In the genomic region with DNA sequence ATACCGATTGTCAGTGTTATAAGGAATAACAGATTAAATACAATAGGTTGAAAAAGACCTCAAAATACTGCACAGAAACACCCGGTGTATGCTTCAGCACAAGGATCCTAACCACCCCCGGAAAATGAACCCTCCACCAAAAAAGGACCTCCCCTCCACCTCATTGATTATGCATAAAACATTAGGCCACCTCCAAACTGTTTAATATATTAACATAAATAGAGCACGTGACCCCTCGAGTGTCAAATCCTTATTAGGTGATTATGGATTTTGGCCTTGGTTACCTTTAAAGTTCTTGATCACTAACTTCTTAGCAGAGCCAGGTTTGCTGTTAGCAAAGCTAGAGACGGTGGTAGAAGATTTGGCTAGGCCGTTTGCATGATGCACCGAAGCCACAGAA, we compare ENCODE assay signal across 8 cellular contexts. TPM values are rescaled to one million over a fixed set of nuclear protein-coding genes. Genes with fewer than 3 reads are reported as not detected.
DNase-seq lines count a peak whose midpoint lies in the region; ATAC-seq and TF ChIP-seq lines count a peak whose summit lies in the region.

No MANE protein-coding gene starts in this region.

- CTCF ChIA-PET in PC-9 (lab: Charles Lee), result no interaction called here

- peak overlapping the region; percentile 92 to 94 for H3K27ac Mint-ChIP-seq in effector memory CD8-positive, alpha-beta T cell

- DNase-seq in cardiac muscle cell (ENCODE audit: low read depth in 1 of 2, low spot score in 1 of 2) (peak; percentile 13 to 35), left cardiac atrium (no peak), PC-9 (peak in 1 of 2 experiments; percentile 59), osteoblast (ENCODE audit: insufficient read length, low spot score, missing footprints) (no peak)
- DNase-seq in effector memory CD8-positive, alpha-beta T cell, result no peak
- DNase-seq in activated CD8-positive, alpha-beta memory T cell treated with anti-CD3 and anti-CD28 coated beads for 24 hours, result no peak

- H2AFZ ChIP-seq in PC-9, result peak overlapping the region; percentile 68; the same call in 1 of the 2 replicates
- H2AFZ ChIP-seq in osteoblast (ENCODE audit: low read length), result no peak overlapping the region

- POLR2A ChIA-PET in PC-9 (lab: Charles Lee; ENCODE audit: unreplicated experiment), result no interaction called here

- H3K27me3 Mint-ChIP-seq in effector memory CD8-positive, alpha-beta T cell, result no peaks in the 10 kb centered on the region

- H3K4me1 ChIP-seq in cardiac muscle cell (ENCODE audit: low read depth) (no peaks in the 10 kb centered on the region), PC-9 (replicated peaks; ENCODE audit: insufficient read depth) (peaks cover 45% of the 10 kb centered on the region), osteoblast (ENCODE audit: insufficient read depth, low read length) (peaks cover 3% of the 10 kb centered on the region)

- TF ChIP-seq CTCF in cardiac muscle cell (IDR thresholded peaks at IDR 0.05; ENCODE audit: low read depth, low read length), result no peak
- no peak for TF ChIP-seq CTCF in PC-9 (conservative IDR thresholded peaks at IDR 0.05)
- TF ChIP-seq CTCF in osteoblast (IDR thresholded peaks at IDR 0.05; ENCODE audit: extremely low read depth, low read depth, low read length), result no peak

- H3K27me3 ChIP-seq in cardiac muscle cell (no peaks in the 10 kb centered on the region), PC-9 (ENCODE audit: insufficient read depth, low read depth) (no peaks in the 10 kb centered on the region), osteoblast (ENCODE audit: insufficient read depth, low read length) (no peaks in the 10 kb centered on the region)

- H3K36me3 ChIP-seq in cardiac muscle cell, result peaks cover 3% of the 10 kb centered on the region
- H3K36me3 ChIP-seq in PC-9 (ENCODE audit: low read depth), result peaks cover 32% of the 10 kb centered on the region
- H3K36me3 ChIP-seq in osteoblast (ENCODE audit: insufficient read depth, low read length), result peaks cover 6% of the 10 kb centered on the region

- H3K4me2 ChIP-seq in PC-9 (peak overlapping the region; percentile 89), osteoblast (ENCODE audit: insufficient read depth, low read length) (peak overlapping the region; percentile 77)

- H3K4me3 Mint-ChIP-seq in effector memory CD8-positive, alpha-beta T cell, result peak overlapping the region; percentile 93 to 95

- H3K9me2 ChIP-seq in PC-9 (ENCODE audit: insufficient read depth), result no peaks in the 10 kb centered on the region

- H3K27ac ChIP-seq in cardiac muscle cell (peak overlapping the region; percentile 100), PC-9 (peak overlapping the region; percentile 98), osteoblast (ENCODE audit: low read depth, low read length) (peak overlapping the region; percentile 83)

- H3K4me3 ChIP-seq in cardiac muscle cell, result peak overlapping the region; percentile 65
- H3K4me3 ChIP-seq in PC-9, result peak overlapping the region; percentile 92
- H3K4me3 ChIP-seq in osteoblast (ENCODE audit: insufficient read depth, low read length), result peak overlapping the region; percentile 79

- peaks cover 35% of the 10 kb centered on the region for H3F3A ChIP-seq in PC-9 (ENCODE audit: insufficient read depth, low read depth)

- H3K4me1 Mint-ChIP-seq in effector memory CD8-positive, alpha-beta T cell (ENCODE audit: low read depth in 2 of 2), result peaks cover 4 to 27% of the 10 kb centered on the region in 2 donors

- H4K20me1 ChIP-seq in PC-9 (ENCODE audit: insufficient read depth) (no peaks in the 10 kb centered on the region; the same call in 1 of the 2 replicates), osteoblast (ENCODE audit: insufficient read depth, low read length) (no peaks in the 10 kb centered on the region)

- H3K79me2 ChIP-seq in PC-9 (ENCODE audit: low read depth), result peaks cover 75% of the 10 kb centered on the region
- peaks cover 54% of the 10 kb centered on the region for H3K79me2 ChIP-seq in osteoblast (ENCODE audit: insufficient read depth, low read length)

- intact Hi-C loops in left cardiac atrium (cut with DNase I) (loop anchor here in 1 of 2 donors (5.0 kb wide), 1 partner anchor 43 kb away; the partner anchor contains the start of gene MCTS1), PC-9 (cut with micrococcal nuclease; ENCODE audit: unreplicated experiment) (loop anchor here (1.0 to 5.0 kb wide), 2 partner anchors 9 to 103 kb away; no protein-coding TSS in a partner anchor)

- peaks cover 2% of the 10 kb centered on the region for H3K9me3 ChIP-seq in cardiac muscle cell (ENCODE audit: low read depth)
- H3K9me3 ChIP-seq in PC-9 (ENCODE audit: insufficient read depth, low read depth), result no peaks in the 10 kb centered on the region
- H3K9me3 ChIP-seq in osteoblast (ENCODE audit: low read depth, low read length), result no peaks in the 10 kb centered on the region

- no peaks in the 10 kb centered on the region for H3K9me3 Mint-ChIP-seq in effector memory CD8-positive, alpha-beta T cell

- peaks cover 20% of the 10 kb centered on the region for H3K36me3 Mint-ChIP-seq in effector memory CD8-positive, alpha-beta T cell (ENCODE audit: insufficient read depth)

- no TSS peak for BruUV-seq in PC-9 (replicated peaks; lab: Mats Ljungman, UMichigan)

- no peak for ATAC-seq in left cardiac atrium
- no peak for ATAC-seq in effector memory CD8-positive, alpha-beta T cell (replicated peaks)
- ATAC-seq in GM18861 (IDR thresholded peaks at IDR 0.05; ENCODE audit: unreplicated experiment), result no peak
- no peak for ATAC-seq in HG02970 (IDR thresholded peaks at IDR 0.05; ENCODE audit: low FRiP score, unreplicated experiment)

RNA-seq across cellular contexts. Expression of gene CUL4B, which starts 1.0 kb away (rescaled TPM):
- total RNA-seq in cardiac muscle cell, result 24.3 and 32.2 TPM in 2 replicates
- polyA plus RNA-seq in cardiac muscle cell, result 22.9 and 25.2 TPM in 2 replicates
- total RNA-seq in left cardiac atrium, result 10 to 100 TPM; 23.7 to 29.1 TPM
- total RNA-seq in PC-9 (2021), result 98.6 and 154 TPM in 2 replicates
- 76.0 TPM in 2 replicates for total RNA-seq in osteoblast

RNA-seq across cellular contexts. Expression of gene MCTS1, which starts 44.1 kb away (rescaled TPM):
- total RNA-seq in cardiac muscle cell (13.9 and 18.3 TPM in 2 replicates), left cardiac atrium (10 to 100 TPM; 31.3 to 34.9 TPM), PC-9 (2021) (90.7 and 98.4 TPM in 2 replicates), osteoblast (29.3 and 38.9 TPM in 2 replicates)
- polyA plus RNA-seq in cardiac muscle cell, result 75.6 and 82.9 TPM in 2 replicates

Comparison
In these comparisons a context has a peak if more than half of its experiments do, and no peak if none do; other contexts are left out.
1. DNase-seq: peak in cardiac muscle cell (2 of 2); none in left cardiac atrium (single experiment), effector memory CD8-positive, alpha-beta T cell (0 of 3), osteoblast (single experiment) and activated CD8-positive, alpha-beta memory T cell treated with anti-CD3 and anti-CD28 coated beads for 24 hours (single experiment).
2. Peak in every context shown above with its lines, with median percentiles within 50 percentile points of each other: H3K27ac ChIP-seq and H3K4me3 ChIP-seq.